In genomic region chr1:157377216-157377821, GRCh38 we compare ENCODE assay signal across 8 cellular contexts.
DNase-seq lines count a peak whose midpoint lies in the region; ATAC-seq and TF ChIP-seq lines count a peak whose summit lies in the region.

No MANE protein-coding gene starts in this region.

- no peak overlapping the region for H2AK5ac ChIP-seq in neuronal stem cell (ENCODE audit: low read depth, low read length)

- H3K4me1 ChIP-seq in Caco-2 (no peaks in the 10 kb centered on the region), GM23338 (ENCODE audit: insufficient read depth) (peaks cover 3% of the 10 kb centered on the region; the same call in 1 of the 2 replicates), NT2/D1 (ENCODE audit: insufficient read depth, insufficient read length) (no peaks in the 10 kb centered on the region), neuronal stem cell (ENCODE audit: control insufficient read depth in 2 of 2, insufficient read depth in 1 of 2, low read depth in 1 of 2, low read length in 2 of 2) (peaks cover 0 to 3% of the 10 kb centered on the region in 2 donors)

- no peak overlapping the region for H2BK12ac ChIP-seq in neuronal stem cell (ENCODE audit: low read length)

- DNase-seq in Caco-2 (peak; percentile 46 to 55), GM23338 (ENCODE audit: low spot score) (peak; percentile 83), NT2/D1 (ENCODE audit: low read depth, low spot score) (peak; percentile 52), ecto neural progenitor cell (ENCODE audit: low spot score) (peak; percentile 73), neuronal stem cell (ENCODE audit: low spot score) (peak; percentile 37), left ventricle myocardium superior (no peak)
- no peak for DNase-seq in activated CD8-positive, alpha-beta memory T cell treated with anti-CD3 and anti-CD28 coated beads, Interleukin-2, amount 50 U/mL, for 48 hours

- no peak overlapping the region for H2BK15ac ChIP-seq in neuronal stem cell (ENCODE audit: low read length)

- H3K4me2 ChIP-seq in GM23338 (no peak overlapping the region; the same call in 1 of the 2 replicates), neuronal stem cell (ENCODE audit: insufficient read depth, low read length, poor library complexity, severe bottlenecking) (no peak overlapping the region)

- no peaks in the 10 kb centered on the region; the same call in 1 of the 2 replicates for H3K9me2 ChIP-seq in GM23338 (ENCODE audit: insufficient read depth)

- H2AFZ ChIP-seq in GM23338 (peak overlapping the region; percentile 97), neuronal stem cell (ENCODE audit: low read length) (no peak overlapping the region)

- no peak overlapping the region for H4K8ac ChIP-seq in neuronal stem cell (ENCODE audit: low read depth, low read length)

- no peaks in the 10 kb centered on the region for H3K79me2 ChIP-seq in GM23338 (replicated peaks; ENCODE audit: insufficient read depth)

- intact Hi-C loops in Caco-2 (cut with micrococcal nuclease; ENCODE audit: unreplicated experiment) (no loop called here), left ventricle myocardium superior (cut with micrococcal nuclease) (loop anchor here (10.0 kb wide), 1 partner anchor 107 kb away; no protein-coding TSS in a partner anchor)

- CTCF ChIA-PET in Caco-2 (lab: Charles Lee), result no interaction called here

- no peak overlapping the region for H3K4ac ChIP-seq in neuronal stem cell (ENCODE audit: low read length)

- no TSS peak for BruUV-seq in Caco-2 (replicated peaks; lab: Mats Ljungman, UMichigan)

- no peaks in the 10 kb centered on the region for H3K36me3 Mint-ChIP-seq in Caco-2 (ENCODE audit: insufficient read depth, unreplicated experiment)
- H3K36me3 Mint-ChIP-seq in GM23338 (ENCODE audit: low read depth), result no peaks in the 10 kb centered on the region

- H3K4me3 Mint-ChIP-seq in Caco-2 (ENCODE audit: unreplicated experiment), result no peak overlapping the region
- no peak overlapping the region for H3K4me3 Mint-ChIP-seq in GM23338

- TF ChIP-seq CTCF in Caco-2 (IDR thresholded peaks at IDR 0.05; ENCODE audit: insufficient read depth in 1 of 2, low read depth in 1 of 2, low read length in 1 of 2, severe bottlenecking in 1 of 2, unreplicated experiment in 1 of 2), result peak; percentile 39 to 58
- TF ChIP-seq CTCF in GM23338 (conservative IDR thresholded peaks at IDR 0.05; ENCODE audit: low read depth in 2 of 2), result peak; percentile 56 to 78

- no CpG with 5 or more reads among the region's 9 CpGs for WGBS in neuronal stem cell (ENCODE audit: extremely low coverage in 2 of 2, insufficient read length in 2 of 2, insufficient replicate concordance in 1 of 2), 2 donors

- H3K9me3 Mint-ChIP-seq in Caco-2 (ENCODE audit: unreplicated experiment) (no peaks in the 10 kb centered on the region), GM23338 (no peaks in the 10 kb centered on the region)

- no peaks in the 10 kb centered on the region for H3K27me3 ChIP-seq in Caco-2 (replicated peaks; ENCODE audit: control insufficient read depth, insufficient read depth, low read length)
- H3K27me3 ChIP-seq in GM23338 (ENCODE audit: insufficient read depth), result no peaks in the 10 kb centered on the region
- H3K27me3 ChIP-seq in NT2/D1 (ENCODE audit: insufficient read depth, insufficient read length), result no peaks in the 10 kb centered on the region
- H3K27me3 ChIP-seq in neuronal stem cell (ENCODE audit: control insufficient read depth in 3 of 3, insufficient read depth in 3 of 3, low read depth in 1 of 3, low read length in 3 of 3), result no peaks in the 10 kb centered on the region

- H3K9ac ChIP-seq in NT2/D1 (ENCODE audit: insufficient read length, low read depth) (no peak overlapping the region), neuronal stem cell (ENCODE audit: low read depth, low read length, poor library complexity) (no peak overlapping the region)

- H3K4me1 Mint-ChIP-seq in Caco-2 (ENCODE audit: low read depth, unreplicated experiment), result peaks cover 3% of the 10 kb centered on the region
- H3K4me1 Mint-ChIP-seq in GM23338, result peaks cover 11% of the 10 kb centered on the region; the same call in 1 of the 3 replicates

- H3K14ac ChIP-seq in neuronal stem cell (ENCODE audit: low read length), result no peak overlapping the region

- H3K79me1 ChIP-seq in neuronal stem cell (ENCODE audit: low read depth, low read length), result no peaks in the 10 kb centered on the region

- peak overlapping the region; percentile 6 for H3K18ac ChIP-seq in neuronal stem cell (ENCODE audit: low read length)

- POLR2A ChIA-PET in Caco-2 (lab: Charles Lee), result no interaction called here

- H3K36me3 ChIP-seq in Caco-2 (ENCODE audit: control insufficient read depth, insufficient read depth, low read length) (no peaks in the 10 kb centered on the region), GM23338 (ENCODE audit: insufficient read depth) (no peaks in the 10 kb centered on the region), NT2/D1 (ENCODE audit: insufficient read depth, insufficient read length, low read length) (no peaks in the 10 kb centered on the region), neuronal stem cell (replicated peaks in 1 of 2; ENCODE audit: control insufficient read depth in 2 of 2, insufficient read depth in 2 of 2, low read length in 2 of 2) (no peaks in the 10 kb centered on the region)

- H4K20me1 ChIP-seq in GM23338 (replicated peaks; ENCODE audit: insufficient read depth), result no peaks in the 10 kb centered on the region

- ATAC-seq in GM23338 (peak; percentile 92), GM18868 (IDR thresholded peaks at IDR 0.05; ENCODE audit: unreplicated experiment) (no peak), left ventricle myocardium superior (no peak)

- H2BK120ac ChIP-seq in neuronal stem cell (ENCODE audit: low read depth, low read length), result no peak overlapping the region

- H3K27me3 Mint-ChIP-seq in Caco-2 (ENCODE audit: insufficient read depth, unreplicated experiment) (no peaks in the 10 kb centered on the region), GM23338 (ENCODE audit: insufficient read depth, low read depth, poor library complexity) (peaks cover 4% of the 10 kb centered on the region)

- no peak overlapping the region for H2BK5ac ChIP-seq in neuronal stem cell (ENCODE audit: low read length)

- H3K27ac ChIP-seq in GM23338 (ENCODE audit: low read depth) (no peak overlapping the region), neuronal stem cell (replicated peaks; ENCODE audit: low read length) (no peak overlapping the region)

- no peak overlapping the region for H3K23ac ChIP-seq in neuronal stem cell (ENCODE audit: low read depth, low read length, poor library complexity)

- H3K9me3 ChIP-seq in Caco-2 (no peaks in the 10 kb centered on the region), NT2/D1 (ENCODE audit: insufficient read depth, low read length) (no peaks in the 10 kb centered on the region), neuronal stem cell (replicated peaks in 1 of 2; ENCODE audit: control insufficient read depth in 2 of 2, insufficient read depth in 1 of 2, low read depth in 1 of 2, low read length in 2 of 2) (no peaks in the 10 kb centered on the region)

- no peak overlapping the region for H4K91ac ChIP-seq in neuronal stem cell (ENCODE audit: low read depth, low read length, poor library complexity)

- H3K27ac Mint-ChIP-seq in Caco-2 (ENCODE audit: unreplicated experiment), result no peak overlapping the region
- H3K27ac Mint-ChIP-seq in GM23338, result no peak overlapping the region

- no peaks in the 10 kb centered on the region for H3F3A ChIP-seq in GM23338 (replicated peaks; ENCODE audit: low read depth)

- no peak overlapping the region for H3K4me3 ChIP-seq in Caco-2 (ENCODE audit: low read depth, low read length)
- no peak overlapping the region for H3K4me3 ChIP-seq in GM23338
- no peak overlapping the region for H3K4me3 ChIP-seq in NT2/D1 (ENCODE audit: insufficient read length, low read depth)
- H3K4me3 ChIP-seq in neuronal stem cell (ENCODE audit: low read length in 2 of 2), result no peak overlapping the region

TF ChIP-seq in GM23338, 12 proteins besides CTCF, POLR2A, EP300 and RAD21 (continues in another document):
- TF ChIP-seq CREB1 (CRISPR knock-in tag; IDR thresholded peaks at IDR 0.05; ENCODE audit: low read depth) (no peak), ETS1 (IDR thresholded peaks at IDR 0.05) (no peak), ZNF114 (CRISPR knock-in tag; IDR thresholded peaks at IDR 0.05) (no peak), ZNF331 (CRISPR knock-in tag; IDR thresholded peaks at IDR 0.05; ENCODE audit: low read depth) (no peak), REST (IDR thresholded peaks at IDR 0.05; ENCODE audit: unreplicated experiment) (no peak), NANOG (IDR thresholded peaks at IDR 0.05; ENCODE audit: borderline replicate concordance) (no peak), JUNB (IDR thresholded peaks at IDR 0.05; ENCODE audit: unreplicated experiment) (no peak)

Comparison
In these comparisons a context has a peak if more than half of its experiments do, and no peak if none do; other contexts are left out.
1. DNase-seq: peak in Caco-2 (2 of 2), GM23338 (single experiment), NT2/D1 (single experiment), ecto neural progenitor cell (single experiment) and neuronal stem cell (single experiment); none in activated CD8-positive, alpha-beta memory T cell treated with anti-CD3 and anti-CD28 coated beads, Interleukin-2, amount 50 U/mL, for 48 hours (single experiment) and left ventricle myocardium superior (single experiment).